Comparison of ENCODE assay signal across 9 cellular contexts in genomic region chr17:17613708-17614114, GRCh38. TPM values are rescaled to one million over a fixed set of nuclear protein-coding genes. Genes with fewer than 3 reads are reported as not detected.
DNase-seq lines count a peak whose midpoint lies in the region; ATAC-seq, FAIRE-seq and TF ChIP-seq lines count a peak whose summit lies in the region.
"Had no signal": no experiment of that assay in that cellular context is flagged by ENCODE, and none has a peak within 500 bp of the region (broad histone marks: within the 10 kb centered on the region; RNA-seq: fewer than 3 reads in every experiment).

No MANE protein-coding gene starts in this region.

- DNase-seq in AG20443 (ENCODE audit: low spot score), result peak; percentile 82
- no peak for DNase-seq in GM18507 (ENCODE audit: extremely low spot score, insufficient read length, low read depth)
- DNase-seq in NCI-H146 treated with DMSO at 0.1 percent for 48 hours (lab: John Stamatoyannopoulos, UW; ENCODE audit: unreplicated experiment), result peak; percentile 29
- peak; percentile 33 for DNase-seq in UCSD-AML1 (lab: John Stamatoyannopoulos, UW; ENCODE audit: unreplicated experiment)
- peak; percentile 53 for DNase-seq in colonic mucosa
- no peak for DNase-seq in left lung
- DNase-seq in stimulated activated CD8-positive, alpha-beta memory T cell treated with anti-CD3 and anti-CD28 coated beads, Interleukin-12 subunit alpha, Interleukin-12 subunit beta, amount 100 ng/mL, for 4 hours (ENCODE audit: low read depth), result peak; percentile 15

- ATAC-seq in left lung (peak; percentile 95), HG03565 (IDR thresholded peaks at IDR 0.05; ENCODE audit: unreplicated experiment) (no peak)

- peak; percentile 71 for TF ChIP-seq CTCF in colonic mucosa (IDR thresholded peaks at IDR 0.05)
- TF ChIP-seq CTCF in left lung (IDR thresholded peaks at IDR 0.05), result peak; percentile 78 to 82

- no peaks in the 10 kb centered on the region for H3K27me3 ChIP-seq in colonic mucosa
- no peaks in the 10 kb centered on the region for H3K27me3 ChIP-seq in left lung

- H3K4me1 ChIP-seq in colonic mucosa (no peaks in the 10 kb centered on the region), left lung (no peaks in the 10 kb centered on the region)

- H3K9ac ChIP-seq in colonic mucosa (ENCODE audit: low read depth in 2 of 2, low read length in 2 of 2), result no peak overlapping the region

- intact Hi-C loops in colonic mucosa (cut with DNase I) (no loop called here), left lung (cut with DNase I) (no loop called here)

- peak; percentile 80 for FAIRE-seq in GM18507 (lab: Jason Lieb, UNC)

- H3K27ac ChIP-seq in colonic mucosa (no peak overlapping the region), left lung (no peak overlapping the region)
- H3K27ac ChIP-seq: skin epidermis had no signal

- H3K4me3 ChIP-seq in colonic mucosa (no peak overlapping the region), left lung (no peak overlapping the region)
- H3K4me3 ChIP-seq: skin epidermis had no signal

- H3K36me3 ChIP-seq in colonic mucosa, result no peaks in the 10 kb centered on the region
- H3K36me3 ChIP-seq in left lung, result no peaks in the 10 kb centered on the region

- H3K9me3 ChIP-seq in colonic mucosa (no peaks in the 10 kb centered on the region), left lung (no peaks in the 10 kb centered on the region)

RNA-seq across cellular contexts. Expression of gene PEMT, which starts 22.2 kb away (rescaled TPM):
- total RNA-seq in colonic mucosa (10 to 100 TPM; 16.9 to 23.8 TPM), left lung (10 to 100 TPM; 25.2 to 38.7 TPM)

Comparison
In these comparisons a context has a peak if more than half of its experiments do, and no peak if none do; other contexts are left out.
1. DNase-seq: peak in AG20443 (single experiment), NCI-H146 treated with DMSO at 0.1 percent for 48 hours (single experiment), UCSD-AML1 (single experiment), colonic mucosa (single experiment) and stimulated activated CD8-positive, alpha-beta memory T cell treated with anti-CD3 and anti-CD28 coated beads, Interleukin-12 subunit alpha, Interleukin-12 subunit beta, amount 100 ng/mL, for 4 hours (single experiment); none in GM18507 (single experiment) and left lung (0 of 2).